In the genomic region with DNA sequence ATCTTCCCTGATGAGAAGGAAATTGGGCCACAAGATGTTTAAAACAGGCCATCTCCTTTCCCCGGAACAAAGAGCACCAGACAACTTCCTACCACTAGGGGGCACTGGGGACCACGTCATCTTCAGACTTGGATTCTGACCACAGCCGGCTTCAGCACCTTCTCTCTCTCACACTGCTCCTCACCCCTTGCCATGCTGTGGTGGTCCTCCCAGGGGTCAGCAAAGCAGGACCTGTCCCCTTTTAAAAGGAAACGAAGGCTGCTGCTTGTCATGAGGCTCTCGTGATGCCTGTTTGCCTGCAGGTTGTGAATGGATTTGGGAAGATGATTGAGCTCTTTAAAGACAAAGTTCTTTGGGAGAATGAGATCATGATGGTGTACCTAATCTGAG, we compare ENCODE assay signal across 9 cellular contexts. TPM values are rescaled to one million over a fixed set of nuclear protein-coding genes. Genes with fewer than 3 reads are reported as not detected.
DNase-seq lines count a peak whose midpoint lies in the region; ATAC-seq and TF ChIP-seq lines count a peak whose summit lies in the region.
"Had no signal": no experiment of that assay in that cellular context is flagged by ENCODE, and none has a peak within 500 bp of the region (broad histone marks: within the 10 kb centered on the region; RNA-seq: fewer than 3 reads in every experiment).

No MANE protein-coding gene starts in this region.

- H2AFZ ChIP-seq in Loucy (ENCODE audit: low read length) (peak overlapping the region; percentile 47; the same call in 1 of the 2 replicates), parathyroid adenoma (peak overlapping the region; percentile 24)

- H3K9me3 ChIP-seq in Loucy (ENCODE audit: insufficient read depth, low read depth, low read length) (no peaks in the 10 kb centered on the region), parathyroid adenoma (ENCODE audit: control insufficient read depth, low read length) (no peaks in the 10 kb centered on the region), tibial nerve (no peaks in the 10 kb centered on the region)

- H3K27me3 Mint-ChIP-seq in activated naive CD4-positive, alpha-beta T cell treated with anti-CD3 and anti-CD28 coated beads for 36 hours (ENCODE audit: low read depth) = no peaks in the 10 kb centered on the region
- H3K27me3 Mint-ChIP-seq: IgD-negative memory B cell had no signal

- peak; percentile 65 for ATAC-seq in GM19455 (IDR thresholded peaks at IDR 0.05; ENCODE audit: unreplicated experiment)

- H3K9ac ChIP-seq in Loucy (ENCODE audit: low read depth, low read length, poor library complexity, severe bottlenecking) (no peak overlapping the region), parathyroid adenoma (no peak overlapping the region)

- no peak overlapping the region for H3K4me3 Mint-ChIP-seq in activated naive CD4-positive, alpha-beta T cell treated with anti-CD3 and anti-CD28 coated beads for 36 hours
- H3K4me3 Mint-ChIP-seq: IgD-negative memory B cell had no signal

- H3K27ac ChIP-seq in C4-2B (no peak overlapping the region), parathyroid adenoma (no peak overlapping the region), tibial nerve (no peak overlapping the region)

- no peak overlapping the region for H3K27ac Mint-ChIP-seq in activated naive CD4-positive, alpha-beta T cell treated with anti-CD3 and anti-CD28 coated beads for 36 hours
- H3K27ac Mint-ChIP-seq: IgD-negative memory B cell had no signal

- H3K4me3 ChIP-seq in Loucy (ENCODE audit: low read length, poor library complexity, severe bottlenecking) (no peak overlapping the region), parathyroid adenoma (ENCODE audit: low read depth, low read length) (no peak overlapping the region), tibial nerve (no peak overlapping the region)

- no peaks in the 10 kb centered on the region for H3K9me2 ChIP-seq in Loucy (replicated peaks; ENCODE audit: low read depth, low read length)

- H4K20me1 ChIP-seq in Loucy (ENCODE audit: insufficient read depth, low read length, poor library complexity, severe bottlenecking) = no peaks in the 10 kb centered on the region

- H3K9me3 Mint-ChIP-seq in activated naive CD4-positive, alpha-beta T cell treated with anti-CD3 and anti-CD28 coated beads for 36 hours = no peaks in the 10 kb centered on the region
- H3K9me3 Mint-ChIP-seq: IgD-negative memory B cell had no signal

- TF ChIP-seq CTCF in C4-2B (conservative IDR thresholded peaks at IDR 0.05) (peak; percentile 92), Loucy (conservative IDR thresholded peaks at IDR 0.05; ENCODE audit: low read length) (peak; percentile 98), parathyroid adenoma (IDR thresholded peaks at IDR 0.05) (peak; percentile 94), tibial nerve (IDR thresholded peaks at IDR 0.05) (peak; percentile 84 to 94 (median 89))

- H3K4me1 ChIP-seq in Loucy (ENCODE audit: insufficient read depth, low read length, poor library complexity, severe bottlenecking) (no peaks in the 10 kb centered on the region), parathyroid adenoma (peaks cover 11% of the 10 kb centered on the region), tibial nerve (peaks cover 0 to 19% (median 0%) of the 10 kb centered on the region in 4 donors)

- H3K4me2 ChIP-seq in Loucy (ENCODE audit: low read depth, low read length, poor library complexity, severe bottlenecking) = no peak overlapping the region
- H3K4me2 ChIP-seq in parathyroid adenoma (ENCODE audit: low read length) = no peak overlapping the region

- H3K36me3 ChIP-seq in Loucy (ENCODE audit: insufficient read depth, low read length) (peaks cover 33% of the 10 kb centered on the region; the same call in 1 of the 2 replicates), parathyroid adenoma (ENCODE audit: control insufficient read depth, insufficient read depth, low read length) (no peaks in the 10 kb centered on the region), tibial nerve (peaks cover 0 to 92% (median 13%) of the 10 kb centered on the region in 3 donors)

- H3K79me2 ChIP-seq in Loucy (ENCODE audit: insufficient read depth, low read length) (no peaks in the 10 kb centered on the region), parathyroid adenoma (peaks cover 2% of the 10 kb centered on the region)

- no peak for TF ChIP-seq POLR2A in tibial nerve (IDR thresholded peaks at IDR 0.05)

- H3F3A ChIP-seq in Loucy (ENCODE audit: low read depth) = no peaks in the 10 kb centered on the region

- intact Hi-C loops in activated naive CD4-positive, alpha-beta T cell treated with anti-CD3 and anti-CD28 coated beads for 36 hours (cut with micrococcal nuclease) = loop anchor here (1.0 to 10.0 kb wide), 6 partner anchors 16 to 598 kb away; a partner anchor contains a TSS

- no peaks in the 10 kb centered on the region for H3K27me3 ChIP-seq in Loucy (ENCODE audit: insufficient read depth, low read length, poor library complexity, severe bottlenecking)
- H3K27me3 ChIP-seq in parathyroid adenoma (ENCODE audit: control insufficient read depth, insufficient read depth, low read length) = no peaks in the 10 kb centered on the region
- no peaks in the 10 kb centered on the region for H3K27me3 ChIP-seq in tibial nerve

- WGBS in tibial nerve, 2 donors = 4 to 7% methylated on average over 5 of the region's 5 CpGs

- TF ChIP-seq EP300 in tibial nerve (IDR thresholded peaks at IDR 0.05) = no peak

- CTCF ChIA-PET in activated naive CD4-positive, alpha-beta T cell treated with anti-CD3 and anti-CD28 coated beads for 36 hours (lab: Charles Lee) = interaction anchor here (0.7 to 5.7 kb wide), 18 partner anchors 9 to 174 kb away, joined by 3 to 88 read pairs (median 6); no protein-coding TSS in a partner anchor

- peaks cover 16% of the 10 kb centered on the region for H3K4me1 Mint-ChIP-seq in activated naive CD4-positive, alpha-beta T cell treated with anti-CD3 and anti-CD28 coated beads for 36 hours (ENCODE audit: low read depth)
- H3K4me1 Mint-ChIP-seq: IgD-negative memory B cell had no signal

- H3K36me3 Mint-ChIP-seq in activated naive CD4-positive, alpha-beta T cell treated with anti-CD3 and anti-CD28 coated beads for 36 hours (ENCODE audit: low read depth) = peaks cover 25% of the 10 kb centered on the region

- DNase-seq in SK-N-DZ (ENCODE audit: low spot score) (peak; percentile 67), glomerular visceral epithelial cell (ENCODE audit: extremely low spot score) (peak; percentile 79), tibial nerve (ENCODE audit: low spot score in 2 of 2) (peak; percentile 73 to 92)
- peak; percentile 91 for DNase-seq in activated naive CD4-positive, alpha-beta T cell treated with anti-CD3 and anti-CD28 coated beads for 36 hours

RNA-seq across cellular contexts. Expression of a gene that starts 16.2 kb away (rescaled TPM):
- polyA plus RNA-seq in SK-N-DZ (2014; cell fraction: cytosol; rRNA removed) = 6.0 and 9.5 TPM in 2 replicates
- polyA plus RNA-seq in SK-N-DZ (2014; cell fraction: nucleus; rRNA removed) = 10.0 and 12.3 TPM in 2 replicates
- total RNA-seq in activated naive CD4-positive, alpha-beta T cell treated with anti-CD3 and anti-CD28 coated beads for 36 hours = 10 to 100 TPM; 29.9 to 31.7 TPM
- total RNA-seq in tibial nerve = 10 to 100 TPM; 12.0 to 18.6 (median 14.6) TPM

RNA-seq across cellular contexts. Expression of a gene that starts 47.0 kb away (rescaled TPM):
- polyA plus RNA-seq in SK-N-DZ (2014; cell fraction: cytosol; rRNA removed) = 0.83 and 1.1 TPM in 2 replicates
- polyA plus RNA-seq in SK-N-DZ (2014; cell fraction: nucleus; rRNA removed) = 1.4 and 14.4 TPM in 2 replicates
- total RNA-seq in activated naive CD4-positive, alpha-beta T cell treated with anti-CD3 and anti-CD28 coated beads for 36 hours = 10 to 100 TPM in 1 of 2 experiments, 1 to 10 TPM in 1; 9.1 to 10.2 TPM
- total RNA-seq in tibial nerve = 10 to 100 TPM; 13.5 to 30.6 (median 19.9) TPM
